ENCODE assay signal across 13 cellular contexts in genomic region chr5:150469718-150470470, GRCh38. TPM values are rescaled to one million over a fixed set of nuclear protein-coding genes. Genes with fewer than 3 reads are reported as not detected.
DNase-seq lines count a peak whose midpoint lies in the region; ATAC-seq and TF ChIP-seq lines count a peak whose summit lies in the region.
"Had no signal": no experiment of that assay in that cellular context is flagged by ENCODE, and none has a peak within 500 bp of the region (broad histone marks: within the 10 kb centered on the region; RNA-seq: fewer than 3 reads in every experiment).

No MANE protein-coding gene starts in this region.

- no peak overlapping the region for H4K8ac ChIP-seq in H9 (replicated peaks; ENCODE audit: insufficient read length, low read depth, low read length)

- H3K9ac ChIP-seq in mammary epithelial cell (ENCODE audit: insufficient read depth, low read length) (no peak overlapping the region), H9 (ENCODE audit: extremely low read depth, insufficient read length, low read length) (no peak overlapping the region)

- no peak overlapping the region for H2AK5ac ChIP-seq in H9 (ENCODE audit: insufficient read length, low read length)

- H3K14ac ChIP-seq in H9 (ENCODE audit: insufficient read depth, low read length), result no peak overlapping the region

- H3K23me2 ChIP-seq in H9 (ENCODE audit: insufficient read length, low read depth, low read length, poor library complexity, severe bottlenecking), result no peaks in the 10 kb centered on the region

- H3K36me3 ChIP-seq in mammary epithelial cell (ENCODE audit: insufficient read depth, low read length), result no peaks in the 10 kb centered on the region
- H3K36me3 ChIP-seq: upper lobe of left lung had no signal

- CTCF ChIA-PET in mammary epithelial cell (lab: Charles Lee; ENCODE audit: low non-redundant PET), result no interaction called here

- no peak overlapping the region for H2BK12ac ChIP-seq in H9 (ENCODE audit: insufficient read length, low read depth, low read length)

- intact Hi-C loops in mammary epithelial cell (cut with micrococcal nuclease), result loop anchor here (5.0 kb wide), 1 partner anchor 52 kb away; no protein-coding TSS in a partner anchor

- no peak overlapping the region for H4K5ac ChIP-seq in H9 (ENCODE audit: insufficient read length, low read depth, low read length)

- no peaks in the 10 kb centered on the region for H3K9me3 ChIP-seq in mammary epithelial cell (replicated peaks; ENCODE audit: insufficient read depth, low read length)
- no peaks in the 10 kb centered on the region for H3K9me3 ChIP-seq in H9 (ENCODE audit: control insufficient read depth, low read depth, low read length)
- H3K9me3 ChIP-seq: upper lobe of left lung had no signal

- H3K18ac ChIP-seq in H9 (ENCODE audit: insufficient read length, low read depth, low read length), result no peak overlapping the region

- no peaks in the 10 kb centered on the region for H3K27me3 Mint-ChIP-seq in H9 (ENCODE audit: low read depth)

- H4K91ac ChIP-seq in H9 (ENCODE audit: insufficient read length, low read depth, low read length), result no peak overlapping the region

- no peak overlapping the region for H2BK120ac ChIP-seq in H9 (ENCODE audit: low read depth, low read length, poor library complexity, severe bottlenecking)

- no peak overlapping the region for H3K4ac ChIP-seq in H9 (ENCODE audit: low read depth, low read length)

- DNase-seq in AG09319 (ENCODE audit: extremely low read depth, low read depth) (peak; percentile 83), M059J (ENCODE audit: low read depth) (peak; percentile 98), mammary epithelial cell (peak; percentile 80), kidney tubule cell (ENCODE audit: low spot score) (peak; percentile 97), NCI-H1436 treated with DMSO at 0.1 percent for 48 hours (lab: John Stamatoyannopoulos, UW) (no peak), H9 (no peak)
- DNase-seq: activated CD4-positive, alpha-beta T cell treated with anti-CD3 and anti-CD28 coated beads for 4 hours; activated gamma-delta T cell treated with Interleukin-2 at 50 U/mL for 16 hours; effector CD4-positive, alpha-beta T cell; NCI-H2081 treated with DMSO at 0.1 percent for 48 hours; upper lobe of left lung had no signal

- H3K4me2 ChIP-seq in mammary epithelial cell (ENCODE audit: insufficient read depth, low read depth, low read length) (peak overlapping the region; percentile 15), H9 (ENCODE audit: insufficient read depth, insufficient read length, low read length) (no peak overlapping the region)

- H3K79me2 ChIP-seq in mammary epithelial cell (ENCODE audit: insufficient read depth, low read length) (no peaks in the 10 kb centered on the region), H9 (ENCODE audit: insufficient read depth, low read length) (no peaks in the 10 kb centered on the region)

- H3K27me3 ChIP-seq in mammary epithelial cell (ENCODE audit: insufficient read depth, low read length) (no peaks in the 10 kb centered on the region), H9 (ENCODE audit: insufficient read depth, low read length) (no peaks in the 10 kb centered on the region)
- H3K27me3 ChIP-seq: upper lobe of left lung had no signal

- peaks cover 24 to 30% of the 10 kb centered on the region in 2 experiments for H3K4me1 Mint-ChIP-seq in H9

- H3K56ac ChIP-seq in H9 (ENCODE audit: insufficient read length, low read depth, low read length), result no peak overlapping the region

- H2AFZ ChIP-seq in mammary epithelial cell (ENCODE audit: low read depth, low read length) (no peak overlapping the region), H9 (ENCODE audit: low read length) (no peak overlapping the region)

- no peak overlapping the region for H3K23ac ChIP-seq in H9 (ENCODE audit: insufficient read length, low read depth, low read length)

- H4K20me1 ChIP-seq in mammary epithelial cell (ENCODE audit: insufficient read depth, low read length) (no peaks in the 10 kb centered on the region), H9 (ENCODE audit: control insufficient read depth, insufficient read depth, insufficient read length) (no peaks in the 10 kb centered on the region)

- H3K9me3 Mint-ChIP-seq in H9, result no peaks in the 10 kb centered on the region; a peak in 1 of 5 replicates

- WGBS in mammary epithelial cell (ENCODE audit: low coverage, missing lambda C conversion rate), result 51% methylated on average over 6 of the region's 6 CpGs
- no CpG with 5 or more reads among the region's 6 CpGs for WGBS in H9 (ENCODE audit: extremely low coverage, insufficient read length, low lambda C conversion rate)

- no peak overlapping the region for H3T11ph ChIP-seq in H9 (ENCODE audit: low read length)

- no peaks in the 10 kb centered on the region for H3K36me3 Mint-ChIP-seq in H9 (ENCODE audit: insufficient read depth in 1 of 3, low read depth in 3 of 3)

- no peak overlapping the region for H3K27ac Mint-ChIP-seq in H9

- H3K4me3 ChIP-seq in mammary epithelial cell (replicated peaks in 1 of 3; ENCODE audit: insufficient read depth in 1 of 3, low read depth in 2 of 3, low read length in 3 of 3), result no peak overlapping the region
- H3K4me3 ChIP-seq: upper lobe of left lung had no signal

- no peak for TF ChIP-seq CTCF in AG09319 (IDR thresholded peaks at IDR 0.05; ENCODE audit: low read depth, low read length)
- TF ChIP-seq CTCF in mammary epithelial cell (conservative IDR thresholded peaks at IDR 0.05 in 1 of 2, IDR thresholded peaks at IDR 0.05 in 1 of 2; ENCODE audit: extremely low read depth in 1 of 2, insufficient read depth in 1 of 2, low read depth in 1 of 2, low read length in 2 of 2), result no peak
- no peak for TF ChIP-seq CTCF in H9 (conservative IDR thresholded peaks at IDR 0.05)

- H3K79me1 ChIP-seq in H9 (ENCODE audit: insufficient read depth, low read depth, low read length, poor library complexity, severe bottlenecking), result no peaks in the 10 kb centered on the region

- no peak overlapping the region for H2BK15ac ChIP-seq in H9 (ENCODE audit: low read depth, low read length)

- ATAC-seq in GM21619 (IDR thresholded peaks at IDR 0.05; ENCODE audit: unreplicated experiment), result no peak
- no peak for ATAC-seq in HG02840 (IDR thresholded peaks at IDR 0.05; ENCODE audit: low FRiP score, unreplicated experiment)

- H3K4me1 ChIP-seq in mammary epithelial cell (ENCODE audit: insufficient read depth, low read length) (peaks cover 38% of the 10 kb centered on the region), H9 (ENCODE audit: insufficient read depth, low read length) (no peaks in the 10 kb centered on the region)

- H3K4me3 Mint-ChIP-seq in H9, result no peak overlapping the region

- H2BK20ac ChIP-seq in H9 (ENCODE audit: low read depth, low read length, poor library complexity, severe bottlenecking), result no peak overlapping the region

- in situ Hi-C loops in mammary epithelial cell (cut with MboI; ENCODE audit: low sequenced_read_pairs in 2 of 2), result loop anchor here (25.0 kb wide), 2 partner anchors 192 to 367 kb away; partner anchors contain the start of genes MYOZ3 (in 2 of the 2) and IRGM (in 1 of the 2)

- no TSS peak for BruUV-seq in mammary epithelial cell (replicated peaks; lab: Mats Ljungman, UMichigan)

- H3K27ac ChIP-seq in mammary epithelial cell (ENCODE audit: insufficient read depth, low read depth, low read length) (no peak overlapping the region), H9 (ENCODE audit: insufficient read length, low read depth, low read length) (no peak overlapping the region)
- H3K27ac ChIP-seq: upper lobe of left lung had no signal

- no peak overlapping the region for H2BK5ac ChIP-seq in H9 (ENCODE audit: insufficient read length, low read length)

- dilution Hi-C loops in mammary epithelial cell (cut with HindIII; ENCODE audit: low sequenced_read_pairs), result no loop called here

RNA-seq across cellular contexts. Expression of gene RPS14, which starts 20.4 kb away (rescaled TPM):
- 1,412 and 1,643 TPM in 2 replicates for total RNA-seq in M059J (2014; rRNA removed; shearing (Covaris generic))
- total RNA-seq in mammary epithelial cell (1,000 to 10,000 TPM; 1,819 to 2,158 TPM), H9 (2021) (2,533 and 2,603 TPM in 2 replicates)
- polyA plus RNA-seq in mammary epithelial cell, result 6,134 TPM
- polyA minus RNA-seq in mammary epithelial cell, result 1,433 TPM

RNA-seq across cellular contexts. Expression of gene NDST1, which starts 38.0 kb away (rescaled TPM):
- total RNA-seq in M059J (2014; rRNA removed; shearing (Covaris generic)), result 24.3 and 44.2 TPM in 2 replicates
- 100 to 1,000 TPM; 114 to 128 TPM for total RNA-seq in mammary epithelial cell
- 43.2 TPM for polyA plus RNA-seq in mammary epithelial cell
- 101 TPM for polyA minus RNA-seq in mammary epithelial cell
- 59.2 and 65.5 TPM in 2 replicates for total RNA-seq in H9 (2021)

RNA-seq across cellular contexts. Expression of gene CD74, which starts 57.2 kb away (rescaled TPM):
- 1.8 and 6.0 TPM in 2 replicates for total RNA-seq in M059J (2014; rRNA removed; shearing (Covaris generic))
- total RNA-seq in mammary epithelial cell (1 to 10 TPM; 6.8 to 9.7 TPM), H9 (2021) (19.5 and 19.9 TPM in 2 replicates)
- 7.4 TPM for polyA plus RNA-seq in mammary epithelial cell
- polyA minus RNA-seq in mammary epithelial cell, result 22.1 TPM

Comparison
In these comparisons a context has a peak if more than half of its experiments do, and no peak if none do; other contexts are left out.
1. DNase-seq: peak in AG09319 (single experiment), M059J (single experiment), mammary epithelial cell (single experiment) and kidney tubule cell (single experiment); none in NCI-H1436 treated with DMSO at 0.1 percent for 48 hours (single experiment) and H9 (single experiment).